11 cellular contexts compared by ENCODE assay signal in the genomic region with DNA sequence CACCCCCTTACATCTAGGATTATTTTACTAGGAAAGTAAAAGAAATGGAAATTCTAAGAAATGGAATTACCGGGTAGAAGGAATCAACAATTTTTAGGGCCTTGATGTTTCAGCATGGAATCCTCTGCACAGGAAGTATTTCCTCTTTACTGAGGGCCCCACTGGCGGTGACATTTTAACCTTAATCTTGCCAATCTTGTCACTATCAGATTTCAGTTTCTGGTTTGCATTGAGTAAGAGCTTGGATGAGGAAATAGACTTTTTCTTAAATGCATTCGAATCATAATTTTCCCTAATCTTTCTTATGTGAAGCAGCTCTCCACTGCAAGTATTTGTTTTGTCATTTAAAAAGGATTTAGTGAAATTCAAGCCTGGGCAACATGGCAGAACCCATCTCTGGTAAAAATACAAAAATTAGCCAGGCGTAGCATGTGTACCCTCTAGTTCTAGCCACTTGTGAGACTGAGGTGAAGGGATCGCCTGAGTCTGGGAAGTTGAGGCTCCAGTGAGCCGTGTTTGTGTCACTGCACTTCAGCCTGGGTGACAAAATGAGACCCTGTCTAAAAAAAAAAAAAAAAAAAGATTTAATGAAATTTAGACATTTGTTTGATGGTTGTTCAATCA. TPM values are rescaled to one million over a fixed set of nuclear protein-coding genes. Genes with fewer than 3 reads are reported as not detected.
A peak's percentile ranks its signal among the peaks of the same experiment; 100 is the strongest.
DNase-seq lines count a peak whose midpoint lies in the region; ATAC-seq and TF ChIP-seq lines count a peak whose summit lies in the region.
"Had no signal": no experiment of that assay in that cellular context is flagged by ENCODE, and none has a peak within 500 bp of the region (broad histone marks: within the 10 kb centered on the region; RNA-seq: fewer than 3 reads in every experiment).

No MANE protein-coding gene starts in this region.

- no peaks in the 10 kb centered on the region for H3K27me3 ChIP-seq in SU-DHL-6 (ENCODE audit: low read length)
- no peaks in the 10 kb centered on the region for H3K27me3 ChIP-seq in upper lobe of left lung
- H3K27me3 ChIP-seq in neural progenitor cell, result no peaks in the 10 kb centered on the region

- H3K79me2 ChIP-seq in SU-DHL-6 (ENCODE audit: insufficient read depth, low read length) (peaks cover 4% of the 10 kb centered on the region; the same call in 1 of the 2 replicates), neural progenitor cell (ENCODE audit: low read depth) (no peaks in the 10 kb centered on the region)

- H3K4me2 ChIP-seq in SU-DHL-6 (ENCODE audit: low read depth, low read length, poor library complexity, severe bottlenecking), result no peak overlapping the region
- H3K4me2 ChIP-seq in neural progenitor cell, result no peak overlapping the region

- WGBS in upper lobe of left lung, 2 donors, result 53 to 56% methylated on average over 6 of the region's 6 CpGs

- H3K4me1 Mint-ChIP-seq in neural progenitor cell, result peaks cover 21% of the 10 kb centered on the region

- H3K9me3 ChIP-seq in SU-DHL-6 (ENCODE audit: insufficient read depth, low read length) (no peaks in the 10 kb centered on the region), upper lobe of left lung (no peaks in the 10 kb centered on the region), neural progenitor cell (ENCODE audit: low read depth) (no peaks in the 10 kb centered on the region)
- H3K9me3 ChIP-seq: thoracic aorta had no signal

- H3K4me3 ChIP-seq in SU-DHL-6 (ENCODE audit: insufficient read depth, low read length, poor library complexity, severe bottlenecking), result no peak overlapping the region
- H3K4me3 ChIP-seq in upper lobe of left lung, result no peak overlapping the region
- no peak overlapping the region for H3K4me3 ChIP-seq in neural progenitor cell
- H3K4me3 ChIP-seq: thoracic aorta had no signal

- peak; percentile 8 for DNase-seq in left cardiac atrium
- no peak for DNase-seq in Right ventricle myocardium inferior (ENCODE audit: missing footprints)
- DNase-seq in fibroblast of peridontal ligament (ENCODE audit: extremely low read depth), result peak; percentile 53
- no peak for DNase-seq in upper lobe of left lung
- DNase-seq in SK-N-DZ (ENCODE audit: low spot score), result no peak
- no peak for DNase-seq in neural progenitor cell (ENCODE audit: low spot score)
- DNase-seq in stimulated activated naive CD4-positive, alpha-beta T cell treated with Interleukin-2 at 50 U/mL for 16 hours (lab: John Stamatoyannopoulos, UW), result no peak
- DNase-seq: NCI-H187, retina had no signal

- no peaks in the 10 kb centered on the region for H3F3A ChIP-seq in SU-DHL-6 (ENCODE audit: insufficient read depth)
- no peaks in the 10 kb centered on the region for H3F3A ChIP-seq in neural progenitor cell (ENCODE audit: low read depth)

- H3K4me1 ChIP-seq in upper lobe of left lung (peaks cover 27 to 47% (median 41%) of the 10 kb centered on the region in 4 donors), neural progenitor cell (no peaks in the 10 kb centered on the region)

- ATAC-seq in left cardiac atrium, result no peak
- ATAC-seq in Right ventricle myocardium inferior, result no peak
- ATAC-seq in upper lobe of left lung (ENCODE audit: low FRiP score in 2 of 2), result no peak

- H3K9ac ChIP-seq in SU-DHL-6 (ENCODE audit: low read length) (no peak overlapping the region), neural progenitor cell (no peak overlapping the region)

- intact Hi-C loops in left cardiac atrium (cut with DNase I), result no loop called here
- intact Hi-C loops in Right ventricle myocardium inferior (cut with DNase I), result no loop called here

- peaks cover 7% of the 10 kb centered on the region; the same call in 1 of the 2 replicates for H3K36me3 ChIP-seq in SU-DHL-6 (ENCODE audit: low read length)
- peaks cover 9 to 18% (median 12%) of the 10 kb centered on the region in 4 donors for H3K36me3 ChIP-seq in upper lobe of left lung
- H3K36me3 ChIP-seq in neural progenitor cell, result no peaks in the 10 kb centered on the region

- H3K27me3 Mint-ChIP-seq in neural progenitor cell (ENCODE audit: insufficient read depth, low read depth), result peaks cover 5% of the 10 kb centered on the region

- H4K20me1 ChIP-seq in SU-DHL-6 (ENCODE audit: low read depth, low read length), result no peaks in the 10 kb centered on the region
- peaks cover 3% of the 10 kb centered on the region for H4K20me1 ChIP-seq in neural progenitor cell (ENCODE audit: low read depth)

- H2AFZ ChIP-seq in SU-DHL-6 (ENCODE audit: low read depth, low read length, severe bottlenecking) (no peak overlapping the region), neural progenitor cell (replicated peaks) (no peak overlapping the region)

- no peak overlapping the region for H3K4me3 Mint-ChIP-seq in neural progenitor cell

- H3K27ac ChIP-seq in SU-DHL-6 (ENCODE audit: low read depth, low read length), result 0 out of 2 replicates have a peak overlapping the region, but pooled peaks have one; percentile 13
- peak overlapping the region in 3 of 4 donors; percentile 51 to 68 (median 56) for H3K27ac ChIP-seq in upper lobe of left lung
- H3K27ac ChIP-seq in neural progenitor cell, result no peak overlapping the region
- H3K27ac ChIP-seq: thoracic aorta had no signal

- H3K36me3 Mint-ChIP-seq in neural progenitor cell, result no peaks in the 10 kb centered on the region

- H3K27ac Mint-ChIP-seq in neural progenitor cell, result no peak overlapping the region

- no peak for TF ChIP-seq POLR2A in upper lobe of left lung (IDR thresholded peaks at IDR 0.05)

- TF ChIP-seq CTCF in SU-DHL-6 (IDR thresholded peaks at IDR 0.05; ENCODE audit: insufficient read depth, low read length, poor library complexity, severe bottlenecking), result no peak
- TF ChIP-seq CTCF in upper lobe of left lung (IDR thresholded peaks at IDR 0.05), result no peak
- no peak for TF ChIP-seq CTCF in neural progenitor cell (IDR thresholded peaks at IDR 0.05)

- no peaks in the 10 kb centered on the region for H3K9me2 ChIP-seq in SU-DHL-6 (replicated peaks; ENCODE audit: insufficient read depth, low read length)

- TF ChIP-seq EP300 in upper lobe of left lung (IDR thresholded peaks at IDR 0.05), result no peak

- no peaks in the 10 kb centered on the region for H3K9me3 Mint-ChIP-seq in neural progenitor cell

RNA-seq across cellular contexts. Expression of a gene that starts 40.7 kb away (rescaled TPM):
- 10 to 100 TPM; 66.1 to 80.6 TPM for total RNA-seq in left cardiac atrium
- 120 TPM for total RNA-seq in Right ventricle myocardium inferior
- 100 to 1,000 TPM in 1 of 6 donors, 10 to 100 TPM in 5; 36.6 to 193 (median 52.2) TPM for total RNA-seq in upper lobe of left lung
- polyA plus RNA-seq in SK-N-DZ (2014; cell fraction: cytosol; rRNA removed), result 8.7 and 11.1 TPM in 2 replicates
- polyA plus RNA-seq in SK-N-DZ (2014; cell fraction: nucleus; rRNA removed), result 63.1 and 85.4 TPM in 2 replicates
- total RNA-seq in neural progenitor cell (ENCODE audit: low replicate concordance), result 12.2 and 19.1 TPM in 2 replicates

Comparison
In these comparisons a context has a peak if more than half of its experiments do, and no peak if none do; other contexts are left out.
1. DNase-seq: peak in left cardiac atrium (single experiment) and fibroblast of peridontal ligament (single experiment); none in Right ventricle myocardium inferior (single experiment), upper lobe of left lung (0 of 2), SK-N-DZ (single experiment), neural progenitor cell (single experiment) and stimulated activated naive CD4-positive, alpha-beta T cell treated with Interleukin-2 at 50 U/mL for 16 hours (single experiment).